Comparison of ENCODE assay signal across 36 cellular contexts in genomic region chr11:107316426-107316825, GRCh38.
DNase-seq lines count a peak whose midpoint lies in the region; ATAC-seq, FAIRE-seq and TF ChIP-seq lines count a peak whose summit lies in the region.
"Had no signal": no experiment of that assay in that cellular context is flagged by ENCODE, and none has a peak within 500 bp of the region (broad histone marks: within the 10 kb centered on the region; RNA-seq: fewer than 3 reads in every experiment).

No MANE protein-coding gene starts in this region.

- no TSS peak for BruUV-seq in PC-3 (replicated peaks; lab: Mats Ljungman, UMichigan)
- BruUV-seq in MCF 10A (replicated peaks; lab: Mats Ljungman, UMichigan), result no TSS peak

- peak; percentile 61 for DNase-seq in PC-3
- no peak for DNase-seq in foreskin keratinocyte
- DNase-seq in small intestine, result no peak
- DNase-seq in naive thymus-derived CD4-positive, alpha-beta T cell, result no peak
- no peak for DNase-seq in MCF 10A (ENCODE audit: unreplicated experiment)
- DNase-seq in activated CD4-positive, alpha-beta T cell treated with anti-CD3 and anti-CD28 coated beads for 1 hour, result no peak
- DNase-seq in Kasumi-1 (lab: John Stamatoyannopoulos, UW), result no peak
- DNase-seq: 8988T; ACHN; AML-193; BE2C; C1 segment of cervical spinal cord; Caco-2; Calu3; CD4-positive, alpha-beta memory T cell; CD4-positive, alpha-beta T cell; CD4-positive, CD25-positive, alpha-beta regulatory T cell; CD8-positive, alpha-beta memory T cell; CD8-positive, alpha-beta T cell; COR-L47; DMS 273 treated with DMSO at 0.1 percent for 48 hours; DMS153; DMS53; DMS79; DMS79 treated with DMSO at 0.1 percent for 48 hours; DND-41; EL had no signal

- H3K4me3 ChIP-seq in PC-3 (ENCODE audit: low read length) (no peak overlapping the region), small intestine (ENCODE audit: low read depth in 1 of 2, low read length in 2 of 2) (no peak overlapping the region)
- H3K4me3 ChIP-seq in naive thymus-derived CD4-positive, alpha-beta T cell (ENCODE audit: low read length), result no peak overlapping the region
- H3K4me3 ChIP-seq: A549; BLaER1; BLaER1 treated with 17β-estradiol and CSF1 and Interleukin-3, amounts not matched to agents 10 nM and 100 nM had no signal

- H3K27ac ChIP-seq in PC-3 (ENCODE audit: low read length) (peak overlapping the region; percentile 18; the same call in 1 of the 2 replicates), foreskin keratinocyte (no peak overlapping the region), small intestine (ENCODE audit: low read depth in 1 of 2, low read length in 1 of 2) (no peak overlapping the region)
- no peak overlapping the region for H3K27ac ChIP-seq in naive thymus-derived CD4-positive, alpha-beta T cell (ENCODE audit: low read depth, low read length)
- H3K27ac ChIP-seq: 22Rv1; A549; BLaER1; BLaER1 treated with 17β-estradiol and CSF1 and Interleukin-3, amounts not matched to agents 10 nM and 100 nM; C4-2B had no signal

- H3K27me3 ChIP-seq in PC-3 (ENCODE audit: low read length), result no peaks in the 10 kb centered on the region
- no peaks in the 10 kb centered on the region for H3K27me3 ChIP-seq in foreskin keratinocyte
- H3K27me3 ChIP-seq in small intestine (ENCODE audit: control insufficient read depth in 2 of 2, insufficient read depth in 2 of 2, low read length in 2 of 2), result no peaks in the 10 kb centered on the region
- H3K27me3 ChIP-seq in naive thymus-derived CD4-positive, alpha-beta T cell (ENCODE audit: control insufficient read depth in 2 of 2, insufficient read depth in 2 of 2, low read length in 2 of 2), result no peaks in the 10 kb centered on the region
- H3K27me3 ChIP-seq: BE2C; BLaER1; BLaER1 treated with 17β-estradiol and CSF1 and Interleukin-3, amounts not matched to agents 10 nM and 100 nM had no signal

- no peaks in the 10 kb centered on the region for H3K27me3 Mint-ChIP-seq in naive thymus-derived CD4-positive, alpha-beta T cell
- no peaks in the 10 kb centered on the region for H3K27me3 Mint-ChIP-seq in MCF 10A (ENCODE audit: insufficient read depth, unreplicated experiment)
- H3K27me3 Mint-ChIP-seq: B cell; CD4-positive, alpha-beta memory T cell; CD4-positive, alpha-beta T cell; CD4-positive, CD25-positive, alpha-beta regulatory T cell had no signal

- TF ChIP-seq CTCF in PC-3 (conservative IDR thresholded peaks at IDR 0.05; ENCODE audit: low read depth, low read length), result no peak
- no peak for TF ChIP-seq CTCF in foreskin keratinocyte (conservative IDR thresholded peaks at IDR 0.05)
- no peak for TF ChIP-seq CTCF in MCF 10A (IDR thresholded peaks at IDR 0.05; ENCODE audit: unreplicated experiment)

- 53 to 72% (median 63%) methylated on average over 1 of the region's 1 CpG for WGBS in small intestine, 3 donors

- H3K9me2 ChIP-seq in PC-3 (replicated peaks; ENCODE audit: low read length), result no peaks in the 10 kb centered on the region

- no peaks in the 10 kb centered on the region for H4K20me1 ChIP-seq in PC-3 (ENCODE audit: low read length)
- H4K20me1 ChIP-seq: BLaER1; BLaER1 treated with 17β-estradiol and CSF1 and Interleukin-3, amounts not matched to agents 10 nM and 100 nM had no signal

- H3K9me3 ChIP-seq in PC-3 (ENCODE audit: low read length), result no peaks in the 10 kb centered on the region
- H3K9me3 ChIP-seq in small intestine (ENCODE audit: control insufficient read depth, low read depth), result no peaks in the 10 kb centered on the region
- H3K9me3 ChIP-seq in naive thymus-derived CD4-positive, alpha-beta T cell (ENCODE audit: control insufficient read depth in 2 of 3, low read length in 3 of 3), result peaks cover 0 to 12% (median 6%) of the 10 kb centered on the region in 3 experiments
- H3K9me3 ChIP-seq: A549, BE2C, BLaER1, Caco-2 had no signal

- H3K4me1 Mint-ChIP-seq in naive thymus-derived CD4-positive, alpha-beta T cell, result peaks cover 0 to 4% (median 0%) of the 10 kb centered on the region in 7 donors
- no peaks in the 10 kb centered on the region for H3K4me1 Mint-ChIP-seq in MCF 10A (ENCODE audit: insufficient read depth, unreplicated experiment)
- H3K4me1 Mint-ChIP-seq: B cell; CD14-positive monocyte; CD4-positive, alpha-beta memory T cell; CD8-positive, alpha-beta memory T cell had no signal

- no peaks in the 10 kb centered on the region; the same call in 1 of the 2 replicates for H3K4me1 ChIP-seq in PC-3 (ENCODE audit: insufficient read depth, low read length)
- no peaks in the 10 kb centered on the region for H3K4me1 ChIP-seq in foreskin keratinocyte
- H3K4me1 ChIP-seq in small intestine (ENCODE audit: control insufficient read depth in 2 of 2, insufficient read depth in 1 of 2, low read depth in 1 of 2, low read length in 1 of 2), result no peaks in the 10 kb centered on the region
- no peaks in the 10 kb centered on the region for H3K4me1 ChIP-seq in naive thymus-derived CD4-positive, alpha-beta T cell (ENCODE audit: control insufficient read depth in 2 of 2, insufficient read depth in 2 of 2, low read length in 2 of 2)
- H3K4me1 ChIP-seq: A549; BE2C; BLaER1; BLaER1 treated with 17β-estradiol and CSF1 and Interleukin-3, amounts not matched to agents 10 nM and 100 nM; Caco-2 had no signal

- no peaks in the 10 kb centered on the region for H3K79me2 ChIP-seq in PC-3 (ENCODE audit: low read length)

- H2AFZ ChIP-seq in PC-3 (ENCODE audit: low read length), result no peak overlapping the region

- H3K4me2 ChIP-seq in PC-3 (ENCODE audit: low read length), result no peak overlapping the region
- H3K4me2 ChIP-seq: A549; BLaER1; BLaER1 treated with 17β-estradiol and CSF1 and Interleukin-3, amounts not matched to agents 10 nM and 100 nM had no signal

- 0 out of 2 replicates have a peak, but pooled peaks cover 5% of the 10 kb centered on the region for H3K36me3 ChIP-seq in PC-3 (ENCODE audit: low read depth, low read length)
- peaks cover 2% of the 10 kb centered on the region in 2 donors for H3K36me3 ChIP-seq in small intestine (ENCODE audit: control insufficient read depth in 2 of 2, insufficient read depth in 2 of 2, low read length in 2 of 2)
- peaks cover 0 to 18% (median 0%) of the 10 kb centered on the region in 3 experiments for H3K36me3 ChIP-seq in naive thymus-derived CD4-positive, alpha-beta T cell (ENCODE audit: control insufficient read depth in 2 of 3, insufficient read depth in 3 of 3, low read length in 3 of 3)
- H3K36me3 ChIP-seq: BE2C had no signal

- H3K36me3 Mint-ChIP-seq in naive thymus-derived CD4-positive, alpha-beta T cell, result peaks cover 15 to 73% (median 62%) of the 10 kb centered on the region in 5 donors
- H3K36me3 Mint-ChIP-seq in MCF 10A (ENCODE audit: insufficient read depth, unreplicated experiment), result peaks cover 9% of the 10 kb centered on the region

- H3K9me3 Mint-ChIP-seq in naive thymus-derived CD4-positive, alpha-beta T cell, result peaks cover 0 to 28% (median 15%) of the 10 kb centered on the region in 11 donors
- peaks cover 7% of the 10 kb centered on the region for H3K9me3 Mint-ChIP-seq in MCF 10A (ENCODE audit: unreplicated experiment)

- POLR2A ChIA-PET in PC-3 (lab: Charles Lee; ENCODE audit: unreplicated experiment) (no interaction called here), MCF 10A (lab: Yijun Ruan, JAX) (interaction anchor here (0.9 kb wide), 1 partner anchor 14 kb away, joined by 3 read pairs; no protein-coding TSS in a partner anchor)
- POLR2A ChIA-PET in naive thymus-derived CD4-positive, alpha-beta T cell (lab: Charles Lee), result no interaction called here

- CTCF ChIA-PET in PC-3 (lab: Charles Lee), result no interaction called here
- CTCF ChIA-PET in naive thymus-derived CD4-positive, alpha-beta T cell (lab: Charles Lee), result interaction anchor here (0.7 kb wide), 1 partner anchor 179 kb away, joined by 3 read pairs; no protein-coding TSS in a partner anchor
- CTCF ChIA-PET in MCF 10A (lab: Yijun Ruan, JAX), result no interaction called here

- H3K9ac ChIP-seq in PC-3 (ENCODE audit: low read length), result no peak overlapping the region
- H3K9ac ChIP-seq: BLaER1; BLaER1 treated with 17β-estradiol and CSF1 and Interleukin-3, amounts not matched to agents 10 nM and 100 nM had no signal

- peak; percentile 14 for FAIRE-seq in A204.1 (lab: Jason Lieb, UNC)
- FAIRE-seq in small intestine (lab: Jason Lieb, UNC), result peak; percentile 44
- FAIRE-seq: A549, D721Med had no signal

- ATAC-seq in PC-3, result peak; percentile 98
- ATAC-seq in foreskin keratinocyte, result peak; percentile 35
- no peak for ATAC-seq in naive thymus-derived CD4-positive, alpha-beta T cell
- ATAC-seq: A549; CD8-positive, alpha-beta T cell had no signal

- intact Hi-C loops in PC-3 (cut with micrococcal nuclease), result no loop called here
- intact Hi-C loops in naive thymus-derived CD4-positive, alpha-beta T cell (cut with micrococcal nuclease), result no loop called here
- intact Hi-C loops in MCF 10A (cut with micrococcal nuclease), result no loop called here

- peak overlapping the region in 1 of 9 donors; percentile 27 for H3K27ac Mint-ChIP-seq in naive thymus-derived CD4-positive, alpha-beta T cell
- no peak overlapping the region for H3K27ac Mint-ChIP-seq in MCF 10A (ENCODE audit: low read depth, unreplicated experiment)
- H3K27ac Mint-ChIP-seq: B cell; CD4-positive, alpha-beta memory T cell; CD4-positive, alpha-beta T cell; CD4-positive, CD25-positive, alpha-beta regulatory T cell; CD8-positive, alpha-beta memory T cell; CD8-positive, alpha-beta T cell had no signal

- H3K4me3 Mint-ChIP-seq in naive thymus-derived CD4-positive, alpha-beta T cell, result no peak overlapping the region
- H3K4me3 Mint-ChIP-seq in MCF 10A (ENCODE audit: unreplicated experiment), result no peak overlapping the region
- H3K4me3 Mint-ChIP-seq: B cell; CD14-positive monocyte; CD4-positive, alpha-beta memory T cell; CD4-positive, alpha-beta T cell; CD4-positive, CD25-positive, alpha-beta regulatory T cell; CD8-positive, alpha-beta memory T cell; CD8-positive, alpha-beta T cell had no signal

- H3F3A ChIP-seq in PC-3 (ENCODE audit: low read length, unreplicated experiment), result no peaks in the 10 kb centered on the region
